In genomic region chr17:57730026-57730701, GRCh38 we compare ENCODE assay signal across 17 cellular contexts. TPM values are rescaled to one million over a fixed set of nuclear protein-coding genes. Genes with fewer than 3 reads are reported as not detected.
A peak's percentile ranks its signal among the peaks of the same experiment; 100 is the strongest.
DNase-seq lines count a peak whose midpoint lies in the region; ATAC-seq and TF ChIP-seq lines count a peak whose summit lies in the region.
"Had no signal": no experiment of that assay in that cellular context is flagged by ENCODE, and none has a peak within 500 bp of the region (broad histone marks: within the 10 kb centered on the region; RNA-seq: fewer than 3 reads in every experiment).

No MANE protein-coding gene starts in this region.

- no peaks in the 10 kb centered on the region for H3K9me3 Mint-ChIP-seq in stimulated activated naive CD8-positive, alpha-beta T cell treated with anti-CD3 and anti-CD28 coated beads, Interleukin-15, amount 100 ng/mL, for 72 hours
- peaks cover 17% of the 10 kb centered on the region for H3K9me3 Mint-ChIP-seq in glutamatergic neuron (ENCODE audit: unreplicated experiment)
- H3K9me3 Mint-ChIP-seq in stimulated activated memory B cell treated with anti-CD40 and anti-IgM and Interleukin-4, amounts not matched to agents 10 μg/mL and 1 μg/mL and 100 μg/mL, for 72 hours: no peaks in the 10 kb centered on the region
- H3K9me3 Mint-ChIP-seq: GM23338 had no signal

- H3K27ac ChIP-seq in hepatocyte: no peak overlapping the region
- H3K27ac ChIP-seq: C4-2B had no signal

- no peaks in the 10 kb centered on the region for H3K9me3 ChIP-seq in hepatocyte (ENCODE audit: low read depth)

- H3K4me3 ChIP-seq in hepatocyte: no peak overlapping the region
- H3K4me3 ChIP-seq: GM23338 had no signal

- peak; percentile 43 for ATAC-seq in stimulated activated naive CD8-positive, alpha-beta T cell treated with anti-CD3 and anti-CD28 coated beads, Interleukin-15, amount 100 ng/mL, for 72 hours
- ATAC-seq in stimulated activated naive CD8-positive, alpha-beta T cell treated with anti-CD3 and anti-CD28 coated beads, Interleukin-15, Interleukin-2, amounts not matched to agents 100 U/mL and 50 U/mL, for 24 hours: no peak
- peak; percentile 54 for ATAC-seq in stimulated activated memory B cell treated with anti-CD40 and anti-IgM and Interleukin-4, amounts not matched to agents 10 μg/mL and 1 μg/mL and 100 μg/mL, for 72 hours
- ATAC-seq: GM23338 had no signal

- H3K4me3 Mint-ChIP-seq in stimulated activated naive CD8-positive, alpha-beta T cell treated with anti-CD3 and anti-CD28 coated beads, Interleukin-15, amount 100 ng/mL, for 72 hours: no peak overlapping the region
- peak overlapping the region; percentile 6 for H3K4me3 Mint-ChIP-seq in glutamatergic neuron (ENCODE audit: unreplicated experiment)
- no peak overlapping the region for H3K4me3 Mint-ChIP-seq in stimulated activated memory B cell treated with anti-CD40 and anti-IgM and Interleukin-4, amounts not matched to agents 10 μg/mL and 1 μg/mL and 100 μg/mL, for 72 hours
- H3K4me3 Mint-ChIP-seq: CD4-positive, alpha-beta memory T cell; GM23338 had no signal

- no peak overlapping the region for H3K4me2 ChIP-seq in hepatocyte
- H3K4me2 ChIP-seq: GM23338 had no signal

- H3K36me3 Mint-ChIP-seq in glutamatergic neuron (ENCODE audit: unreplicated experiment): no peaks in the 10 kb centered on the region
- H3K36me3 Mint-ChIP-seq in stimulated activated memory B cell treated with anti-CD40 and anti-IgM and Interleukin-4, amounts not matched to agents 10 μg/mL and 1 μg/mL and 100 μg/mL, for 72 hours: no peaks in the 10 kb centered on the region
- H3K36me3 Mint-ChIP-seq: CD4-positive, alpha-beta memory T cell had no signal

- H3K27me3 Mint-ChIP-seq in stimulated activated naive CD8-positive, alpha-beta T cell treated with anti-CD3 and anti-CD28 coated beads, Interleukin-15, amount 100 ng/mL, for 72 hours: no peaks in the 10 kb centered on the region
- peaks cover 16% of the 10 kb centered on the region for H3K27me3 Mint-ChIP-seq in glutamatergic neuron (ENCODE audit: unreplicated experiment)
- H3K27me3 Mint-ChIP-seq in stimulated activated memory B cell treated with anti-CD40 and anti-IgM and Interleukin-4, amounts not matched to agents 10 μg/mL and 1 μg/mL and 100 μg/mL, for 72 hours: peaks cover 2% of the 10 kb centered on the region

- WGBS in hepatocyte (ENCODE audit: low lambda C conversion rate, missing lambda C conversion rate): 83% methylated on average over 3 of the region's 3 CpGs

- no peak overlapping the region for H3K27ac Mint-ChIP-seq in stimulated activated naive CD8-positive, alpha-beta T cell treated with anti-CD3 and anti-CD28 coated beads, Interleukin-15, amount 100 ng/mL, for 72 hours
- no peak overlapping the region for H3K27ac Mint-ChIP-seq in glutamatergic neuron (ENCODE audit: unreplicated experiment)
- H3K27ac Mint-ChIP-seq in stimulated activated memory B cell treated with anti-CD40 and anti-IgM and Interleukin-4, amounts not matched to agents 10 μg/mL and 1 μg/mL and 100 μg/mL, for 72 hours: no peak overlapping the region
- H3K27ac Mint-ChIP-seq: CD4-positive, alpha-beta memory T cell; GM23338 had no signal

- H4K20me1 ChIP-seq in hepatocyte (ENCODE audit: insufficient read depth, poor library complexity, severe bottlenecking): no peaks in the 10 kb centered on the region

- H3K4me1 ChIP-seq in hepatocyte (ENCODE audit: insufficient read depth): no peaks in the 10 kb centered on the region

- H3K79me2 ChIP-seq in hepatocyte: no peaks in the 10 kb centered on the region

- no peak for TF ChIP-seq CTCF in glutamatergic neuron (IDR thresholded peaks at IDR 0.05; ENCODE audit: partially characterized antibody, unreplicated experiment)
- TF ChIP-seq CTCF in hepatocyte (IDR thresholded peaks at IDR 0.05; ENCODE audit: poor library complexity): no peak

- H3K27me3 ChIP-seq in hepatocyte: peaks cover 7% of the 10 kb centered on the region

- no peaks in the 10 kb centered on the region for H3K36me3 ChIP-seq in hepatocyte (replicated peaks; ENCODE audit: insufficient read depth, low read depth)

- no peaks in the 10 kb centered on the region for H3K9me2 ChIP-seq in hepatocyte (replicated peaks; ENCODE audit: insufficient read depth)

- H2AFZ ChIP-seq in hepatocyte: no peak overlapping the region
- H2AFZ ChIP-seq: GM23338 had no signal

- DNase-seq in stimulated activated naive CD8-positive, alpha-beta T cell treated with anti-CD3 and anti-CD28 coated beads, Interleukin-15, amount 100 ng/mL, for 72 hours: no peak
- DNase-seq in stimulated activated naive CD8-positive, alpha-beta T cell treated with anti-CD3 and anti-CD28 coated beads, Interleukin-15, Interleukin-2, amounts not matched to agents 100 U/mL and 50 U/mL, for 24 hours: no peak
- DNase-seq in glutamatergic neuron: no peak
- no peak for DNase-seq in hepatocyte (ENCODE audit: low spot score)
- no peak for DNase-seq in ecto neural progenitor cell (ENCODE audit: low spot score)
- no peak for DNase-seq in NCI-H524 treated with DMSO at 0.1 percent for 48 hours (lab: John Stamatoyannopoulos, UW)
- DNase-seq: 8988T; AML-193; CD4-positive, alpha-beta memory T cell; DMS79; H7; IMR-90; KBM-7 had no signal

- no peaks in the 10 kb centered on the region for H3K4me1 Mint-ChIP-seq in stimulated activated naive CD8-positive, alpha-beta T cell treated with anti-CD3 and anti-CD28 coated beads, Interleukin-15, amount 100 ng/mL, for 72 hours
- H3K4me1 Mint-ChIP-seq in glutamatergic neuron (ENCODE audit: low read depth, unreplicated experiment): peaks cover 25% of the 10 kb centered on the region
- peaks cover 18% of the 10 kb centered on the region for H3K4me1 Mint-ChIP-seq in stimulated activated memory B cell treated with anti-CD40 and anti-IgM and Interleukin-4, amounts not matched to agents 10 μg/mL and 1 μg/mL and 100 μg/mL, for 72 hours
- H3K4me1 Mint-ChIP-seq: CD4-positive, alpha-beta memory T cell; GM23338 had no signal

RNA-seq across cellular contexts. Expression of gene CCDC182, which starts 14.9 kb away (rescaled TPM):
- not detected for total RNA-seq in glutamatergic neuron (ENCODE audit: unreplicated experiment)
- not detected in 2 replicates for total RNA-seq in hepatocyte
- not detected in 2 replicates for polyA plus RNA-seq in hepatocyte
- total RNA-seq: CD4-positive, alpha-beta memory T cell; G401; GM23338; H7; IMR-90 had no signal
- polyA plus RNA-seq: CD4-positive, alpha-beta memory T cell; GM23338; IMR-90 had no signal
